In genomic region chr2:19576411-19576810, GRCh38 we compare ENCODE assay signal across 2 cellular contexts.
TF ChIP-seq lines count a peak whose summit lies in the region.

No MANE protein-coding gene starts in this region.

TF ChIP-seq in endothelial cell of umbilical vein, 7 proteins besides CTCF, POLR2A, EP300 and RAD21:
- TF ChIP-seq POLR2AphosphoS5 (IDR thresholded peaks at IDR 0.05; ENCODE audit: insufficient read depth, low read depth, low read length) (no peak), JUN (IDR thresholded peaks at IDR 0.05; ENCODE audit: borderline replicate concordance, insufficient read depth, insufficient read length, low read depth) (no peak), FOS (IDR thresholded peaks at IDR 0.05; ENCODE audit: borderline replicate concordance, insufficient read depth, low read length) (no peak), GATA2 (IDR thresholded peaks at IDR 0.05; ENCODE audit: insufficient read depth, insufficient read length, low read depth, low read length) (no peak), MYC (IDR thresholded peaks at IDR 0.05; ENCODE audit: low read depth, low read length) (no peak), EZH2 (IDR thresholded peaks at IDR 0.05; ENCODE audit: borderline replicate concordance, low read depth, low read length, severe bottlenecking) (no peak)
- TF ChIP-seq, protein P1, sequence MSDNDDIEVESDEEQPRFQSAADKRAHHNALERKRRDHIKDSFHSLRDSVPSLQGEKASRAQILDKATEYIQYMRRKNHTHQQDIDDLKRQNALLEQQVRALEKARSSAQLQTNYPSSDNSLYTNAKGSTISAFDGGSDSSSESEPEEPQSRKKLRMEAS (IDR thresholded peaks at IDR 0.05; ENCODE audit: insufficient read depth, insufficient read length): no peak

TF ChIP-seq in HepG2, 621 proteins besides CTCF, POLR2A, EP300 and RAD21:
- TF ChIP-seq FOXA3 (CRISPR knock-in tag; IDR thresholded peaks at IDR 0.05) (peak; percentile 33; the same call in 1 of the 2 replicates), RARA (CRISPR knock-in tag; IDR thresholded peaks at IDR 0.05) (peak; percentile 45; the same call in 1 of the 2 replicates), CEBPG (CRISPR knock-in tag; IDR thresholded peaks at IDR 0.05) (no peak), ZNF883 (CRISPR knock-in tag; IDR thresholded peaks at IDR 0.05; ENCODE audit: not compliant biosample characterization) (no peak), MED1 (CRISPR knock-in tag; IDR thresholded peaks at IDR 0.05) (no peak), CREB3 (CRISPR knock-in tag; IDR thresholded peaks at IDR 0.05) (no peak), HMG20A (CRISPR knock-in tag; IDR thresholded peaks at IDR 0.05; ENCODE audit: borderline replicate concordance) (peak; percentile 22; the same call in 1 of the 2 replicates), ZSCAN21 (CRISPR knock-in tag; IDR thresholded peaks at IDR 0.05; ENCODE audit: borderline replicate concordance) (no peak), BRD4 (CRISPR knock-in tag; IDR thresholded peaks at IDR 0.05) (no peak), THYN1 (CRISPR knock-in tag; IDR thresholded peaks at IDR 0.05; ENCODE audit: borderline replicate concordance, low read depth) (no peak)
- TF ChIP-seq, protein P2, sequence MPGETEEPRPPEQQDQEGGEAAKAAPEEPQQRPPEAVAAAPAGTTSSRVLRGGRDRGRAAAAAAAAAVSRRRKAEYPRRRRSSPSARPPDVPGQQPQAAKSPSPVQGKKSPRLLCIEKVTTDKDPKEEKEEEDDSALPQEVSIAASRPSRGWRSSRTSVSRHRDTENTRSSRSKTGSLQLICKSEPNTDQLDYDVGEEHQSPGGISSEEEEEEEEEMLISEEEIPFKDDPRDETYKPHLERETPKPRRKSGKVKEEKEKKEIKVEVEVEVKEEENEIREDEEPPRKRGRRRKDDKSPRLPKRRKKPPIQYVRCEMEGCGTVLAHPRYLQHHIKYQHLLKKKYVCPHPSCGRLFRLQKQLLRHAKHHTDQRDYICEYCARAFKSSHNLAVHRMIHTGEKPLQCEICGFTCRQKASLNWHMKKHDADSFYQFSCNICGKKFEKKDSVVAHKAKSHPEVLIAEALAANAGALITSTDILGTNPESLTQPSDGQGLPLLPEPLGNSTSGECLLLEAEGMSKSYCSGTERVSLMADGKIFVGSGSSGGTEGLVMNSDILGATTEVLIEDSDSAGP (CRISPR knock-in tag; IDR thresholded peaks at IDR 0.05; ENCODE audit: borderline replicate concordance): no peak
- TF ChIP-seq, protein P3, sequence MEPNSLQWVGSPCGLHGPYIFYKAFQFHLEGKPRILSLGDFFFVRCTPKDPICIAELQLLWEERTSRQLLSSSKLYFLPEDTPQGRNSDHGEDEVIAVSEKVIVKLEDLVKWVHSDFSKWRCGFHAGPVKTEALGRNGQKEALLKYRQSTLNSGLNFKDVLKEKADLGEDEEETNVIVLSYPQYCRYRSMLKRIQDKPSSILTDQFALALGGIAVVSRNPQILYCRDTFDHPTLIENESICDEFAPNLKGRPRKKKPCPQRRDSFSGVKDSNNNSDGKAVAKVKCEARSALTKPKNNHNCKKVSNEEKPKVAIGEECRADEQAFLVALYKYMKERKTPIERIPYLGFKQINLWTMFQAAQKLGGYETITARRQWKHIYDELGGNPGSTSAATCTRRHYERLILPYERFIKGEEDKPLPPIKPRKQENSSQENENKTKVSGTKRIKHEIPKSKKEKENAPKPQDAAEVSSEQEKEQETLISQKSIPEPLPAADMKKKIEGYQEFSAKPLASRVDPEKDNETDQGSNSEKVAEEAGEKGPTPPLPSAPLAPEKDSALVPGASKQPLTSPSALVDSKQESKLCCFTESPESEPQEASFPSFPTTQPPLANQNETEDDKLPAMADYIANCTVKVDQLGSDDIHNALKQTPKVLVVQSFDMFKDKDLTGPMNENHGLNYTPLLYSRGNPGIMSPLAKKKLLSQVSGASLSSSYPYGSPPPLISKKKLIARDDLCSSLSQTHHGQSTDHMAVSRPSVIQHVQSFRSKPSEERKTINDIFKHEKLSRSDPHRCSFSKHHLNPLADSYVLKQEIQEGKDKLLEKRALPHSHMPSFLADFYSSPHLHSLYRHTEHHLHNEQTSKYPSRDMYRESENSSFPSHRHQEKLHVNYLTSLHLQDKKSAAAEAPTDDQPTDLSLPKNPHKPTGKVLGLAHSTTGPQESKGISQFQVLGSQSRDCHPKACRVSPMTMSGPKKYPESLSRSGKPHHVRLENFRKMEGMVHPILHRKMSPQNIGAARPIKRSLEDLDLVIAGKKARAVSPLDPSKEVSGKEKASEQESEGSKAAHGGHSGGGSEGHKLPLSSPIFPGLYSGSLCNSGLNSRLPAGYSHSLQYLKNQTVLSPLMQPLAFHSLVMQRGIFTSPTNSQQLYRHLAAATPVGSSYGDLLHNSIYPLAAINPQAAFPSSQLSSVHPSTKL (CRISPR knock-in tag; IDR thresholded peaks at IDR 0.05): peak; percentile 57
